Comparison of ENCODE assay signal across 16 cellular contexts in genomic region chr15:63678383-63678782, GRCh38.
"Had no signal": no experiment of that assay in that cellular context is flagged by ENCODE, and none has a peak within 500 bp of the region (broad histone marks: within the 10 kb centered on the region; RNA-seq: fewer than 3 reads in every experiment).

No MANE protein-coding gene starts in this region.

- H3K4me1 ChIP-seq: testis had no signal

- H3K36me3 ChIP-seq: ovary had no signal

- DNase-seq: activated CD4-positive, alpha-beta T cell treated with anti-CD3 and anti-CD28 coated beads, Interleukin-2, amount 10 ng/mL, durations not matched to agents 7 days and 5 days; activated CD8-positive, alpha-beta memory T cell treated with anti-CD3 and anti-CD28 coated beads, Interleukin-2, amount 50 U/mL, for 48 hours; activated naive CD4-positive, alpha-beta T cell treated with Interleukin-2 at 50 U/mL for 16 hours; amygdala; central memory CD4-positive, alpha-beta T cell; cortex of kidney; effector CD8-positive, alpha-beta T cell; immature natural killer cell; midbrain; stimulated activated naive CD8-positive, alpha-beta T cell treated with anti-CD3 and anti-CD28 coated beads, Interleukin-15, amount 100 ng/mL, for 72 hours; T-helper 2 cell; testis had no signal

- H3K27ac ChIP-seq: ovary, testis had no signal

- H3K9me3 ChIP-seq: ovary, testis had no signal

- H3K27me3 ChIP-seq: ovary, testis had no signal

- H3K4me3 Mint-ChIP-seq: activated CD4-positive, alpha-beta T cell treated with anti-CD3 and anti-CD28 coated beads, Interleukin-2, amount 10 ng/mL, durations not matched to agents 7 days and 5 days; activated T-helper 1 cell treated with anti-CD3 and anti-CD28 coated beads, Interleukin-12 subunit alpha, Interleukin-12 subunit beta, Interleukin-2, Interleukin-4 antibody, amounts not matched to agents 30 ng/mL and 10 ng/mL and 1 ng/mL, durations not matched to agents 14 hours and 24 hours and 36 hours; brain; immature natural killer cell; stimulated activated naive CD8-positive, alpha-beta T cell treated with anti-CD3 and anti-CD28 coated beads, Interleukin-15, amount 100 ng/mL, for 72 hours had no signal

- H3K4me3 ChIP-seq: lung, ovary, testis had no signal

- H3K9me3 Mint-ChIP-seq: activated CD4-positive, alpha-beta T cell treated with anti-CD3 and anti-CD28 coated beads, Interleukin-2, amount 10 ng/mL, durations not matched to agents 7 days and 5 days; activated T-helper 1 cell treated with anti-CD3 and anti-CD28 coated beads, Interleukin-12 subunit alpha, Interleukin-12 subunit beta, Interleukin-2, Interleukin-4 antibody, amounts not matched to agents 30 ng/mL and 10 ng/mL and 1 ng/mL, durations not matched to agents 14 hours and 24 hours and 36 hours; brain; immature natural killer cell; stimulated activated naive CD8-positive, alpha-beta T cell treated with anti-CD3 and anti-CD28 coated beads, Interleukin-15, amount 100 ng/mL, for 72 hours had no signal

- H3K27ac Mint-ChIP-seq: activated CD4-positive, alpha-beta T cell treated with anti-CD3 and anti-CD28 coated beads, Interleukin-2, amount 10 ng/mL, durations not matched to agents 7 days and 5 days; activated T-helper 1 cell treated with anti-CD3 and anti-CD28 coated beads, Interleukin-12 subunit alpha, Interleukin-12 subunit beta, Interleukin-2, Interleukin-4 antibody, amounts not matched to agents 30 ng/mL and 10 ng/mL and 1 ng/mL, durations not matched to agents 14 hours and 24 hours and 36 hours; brain had no signal

- ATAC-seq: stimulated activated naive CD8-positive, alpha-beta T cell treated with anti-CD3 and anti-CD28 coated beads, Interleukin-15, amount 100 ng/mL, for 72 hours had no signal

- H3K27me3 Mint-ChIP-seq: activated CD4-positive, alpha-beta T cell treated with anti-CD3 and anti-CD28 coated beads, Interleukin-2, amount 10 ng/mL, durations not matched to agents 7 days and 5 days; brain; stimulated activated naive CD8-positive, alpha-beta T cell treated with anti-CD3 and anti-CD28 coated beads, Interleukin-15, amount 100 ng/mL, for 72 hours had no signal
